Comparison of ENCODE assay signal across 15 cellular contexts in the genomic region with DNA sequence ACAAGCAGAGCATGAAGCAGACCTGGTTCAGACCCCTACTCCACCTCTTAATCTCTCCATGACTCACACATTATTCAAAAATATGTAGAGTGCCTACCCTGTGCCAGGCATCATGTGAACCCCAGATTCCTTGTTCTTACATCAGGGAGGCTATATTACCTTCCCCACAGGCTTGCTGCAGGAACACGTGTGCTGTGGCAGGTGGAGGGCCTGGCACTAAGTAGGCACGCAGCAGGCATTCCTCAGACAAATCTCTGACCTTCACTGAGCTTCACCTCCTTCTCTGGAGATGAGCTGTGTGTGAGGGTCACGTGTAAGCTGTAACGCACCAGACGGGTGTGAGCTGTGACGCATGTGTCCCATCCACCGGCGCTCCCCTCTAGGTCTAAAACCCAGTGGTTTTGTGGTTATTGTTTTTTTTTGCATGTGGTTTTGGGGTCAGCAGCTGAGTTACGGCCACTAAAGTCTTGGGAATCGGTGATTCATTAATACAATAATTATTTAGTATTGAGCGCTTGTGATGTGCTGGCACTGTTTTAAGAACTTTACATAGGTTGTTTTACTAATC. TPM values are rescaled to one million over a fixed set of nuclear protein-coding genes. Genes with fewer than 3 reads are reported as not detected.
"Had no signal": no experiment of that assay in that cellular context is flagged by ENCODE, and none has a peak within 500 bp of the region (broad histone marks: within the 10 kb centered on the region; RNA-seq: fewer than 3 reads in every experiment).

No MANE protein-coding gene starts in this region.

- H3K27me3 Mint-ChIP-seq: activated CD4-positive, alpha-beta T cell treated with anti-CD3 and anti-CD28 coated beads, Interleukin-2, amount 10 ng/mL, durations not matched to agents 7 days and 5 days; stimulated activated naive CD8-positive, alpha-beta T cell treated with anti-CD3 and anti-CD28 coated beads, Interleukin-15, amount 100 ng/mL, for 72 hours; T-helper 17 cell had no signal

- H3K4me3 ChIP-seq: lung, prostate gland, right lobe of liver, thyroid gland had no signal

- H3K4me3 Mint-ChIP-seq: activated CD4-positive, alpha-beta T cell treated with anti-CD3 and anti-CD28 coated beads, Interleukin-2, amount 10 ng/mL, durations not matched to agents 7 days and 5 days; activated naive CD4-positive, alpha-beta T cell treated with anti-CD3 and anti-CD28 coated beads, Interleukin-2, amount 10 ng/mL, durations not matched to agents 7 days and 5 days; natural killer cell treated with Interleukin-12 subunit alpha and Interleukin-12 subunit beta and Interleukin-15 and Interleukin-18, amount 100 ng/mL, for 72 hours; stimulated activated naive CD8-positive, alpha-beta T cell treated with anti-CD3 and anti-CD28 coated beads, Interleukin-15, amount 100 ng/mL, for 72 hours; T-helper 17 cell had no signal

- H3K9me3 Mint-ChIP-seq: activated CD4-positive, alpha-beta T cell treated with anti-CD3 and anti-CD28 coated beads, Interleukin-2, amount 10 ng/mL, durations not matched to agents 7 days and 5 days; activated naive CD4-positive, alpha-beta T cell treated with anti-CD3 and anti-CD28 coated beads, Interleukin-2, amount 10 ng/mL, durations not matched to agents 7 days and 5 days; activated T-helper 2 cell treated with anti-CD3 and anti-CD28 coated beads, Interferon-gamma antibody, Interleukin-2, Interleukin-4, amounts not matched to agents 10 μg/mL and 5 μg/mL and 100 μg/mL, durations not matched to agents 14 hours and 24 hours and 36 hours; natural killer cell treated with Interleukin-12 subunit alpha and Interleukin-12 subunit beta and Interleukin-15 and Interleukin-18, amount 100 ng/mL, for 72 hours; stimulated activated naive CD8-positive, alpha-beta T cell treated with anti-CD3 and anti-CD28 coated beads, Interleukin-15, amount 100 ng/mL, for 72 hours had no signal

- H3K9me3 ChIP-seq: prostate gland, right lobe of liver, thyroid gland had no signal

- H3K27ac ChIP-seq: prostate gland, right lobe of liver, thyroid gland had no signal

- H3K36me3 Mint-ChIP-seq: activated naive CD4-positive, alpha-beta T cell treated with anti-CD3 and anti-CD28 coated beads, Interleukin-2, amount 10 ng/mL, durations not matched to agents 7 days and 5 days; natural killer cell treated with Interleukin-12 subunit alpha and Interleukin-12 subunit beta and Interleukin-15 and Interleukin-18, amount 100 ng/mL, for 72 hours had no signal

- H3K36me3 ChIP-seq: prostate gland, right lobe of liver had no signal

- H3K27me3 ChIP-seq: right lobe of liver, thyroid gland had no signal

- ATAC-seq: left colon; right lobe of liver; stimulated activated naive CD8-positive, alpha-beta T cell treated with anti-CD3 and anti-CD28 coated beads, Interleukin-15, amount 100 ng/mL, for 72 hours; T-helper 17 cell had no signal

- H3K27ac Mint-ChIP-seq: activated CD4-positive, alpha-beta T cell treated with anti-CD3 and anti-CD28 coated beads, Interleukin-2, amount 10 ng/mL, durations not matched to agents 7 days and 5 days; activated naive CD4-positive, alpha-beta T cell treated with anti-CD3 and anti-CD28 coated beads, Interleukin-2, amount 10 ng/mL, durations not matched to agents 7 days and 5 days; activated T-helper 2 cell treated with anti-CD3 and anti-CD28 coated beads, Interferon-gamma antibody, Interleukin-2, Interleukin-4, amounts not matched to agents 10 μg/mL and 5 μg/mL and 100 μg/mL, durations not matched to agents 14 hours and 24 hours and 36 hours; natural killer cell treated with Interleukin-12 subunit alpha and Interleukin-12 subunit beta and Interleukin-15 and Interleukin-18, amount 100 ng/mL, for 72 hours; stimulated activated naive CD8-positive, alpha-beta T cell treated with anti-CD3 and anti-CD28 coated beads, Interleukin-15, amount 100 ng/mL, for 72 hours; T-helper 17 cell had no signal

- DNase-seq: activated CD4-positive, alpha-beta T cell treated with anti-CD3 and anti-CD28 coated beads, Interleukin-2, amount 10 ng/mL, durations not matched to agents 7 days and 5 days; activated CD4-positive, CD25-positive, alpha-beta regulatory T cell; activated CD8-positive, alpha-beta memory T cell treated with anti-CD3 and anti-CD28 coated beads for 24 hours; activated naive CD4-positive, alpha-beta T cell treated with anti-CD3 and anti-CD28 coated beads, Interleukin-2, amount 10 ng/mL, durations not matched to agents 7 days and 5 days; left colon; right lobe of liver; SHP77; stimulated activated CD4-positive, alpha-beta T cell treated with anti-CD3 and anti-CD28 coated beads, Interleukin-12 subunit alpha, Interleukin-12 subunit beta, amount 100 ng/mL, for 4 hours; stimulated activated naive CD8-positive, alpha-beta T cell treated with anti-CD3 and anti-CD28 coated beads, Interleukin-15, amount 100 ng/mL, for 72 hours; T-helper 17 cell; thyroid gland had no signal

- H3K4me1 ChIP-seq: right lobe of liver had no signal

- H3K4me1 Mint-ChIP-seq: activated CD4-positive, alpha-beta T cell treated with anti-CD3 and anti-CD28 coated beads, Interleukin-2, amount 10 ng/mL, durations not matched to agents 7 days and 5 days; stimulated activated naive CD8-positive, alpha-beta T cell treated with anti-CD3 and anti-CD28 coated beads, Interleukin-15, amount 100 ng/mL, for 72 hours had no signal

RNA-seq across cellular contexts. Expression of a gene that starts 30.3 kb away (rescaled TPM):
- total RNA-seq: activated CD4-positive, alpha-beta T cell treated with anti-CD3 and anti-CD28 coated beads, Interleukin-2, amount 10 ng/mL, durations not matched to agents 7 days and 5 days; activated T-helper 2 cell treated with anti-CD3 and anti-CD28 coated beads, Interferon-gamma antibody, Interleukin-2, Interleukin-4, amounts not matched to agents 10 μg/mL and 5 μg/mL and 100 μg/mL, durations not matched to agents 14 hours and 24 hours and 36 hours; natural killer cell treated with Interleukin-12 subunit alpha and Interleukin-12 subunit beta and Interleukin-15 and Interleukin-18, amount 100 ng/mL, for 72 hours had no signal
